In genomic region chr9:35904966-35905781, GRCh38 we compare ENCODE assay signal across 12 cellular contexts. TPM values are rescaled to one million over a fixed set of nuclear protein-coding genes. Genes with fewer than 3 reads are reported as not detected.
DNase-seq lines count a peak whose midpoint lies in the region; TF ChIP-seq lines count a peak whose summit lies in the region.
"Had no signal": no experiment of that assay in that cellular context is flagged by ENCODE, and none has a peak within 500 bp of the region (broad histone marks: within the 10 kb centered on the region; RNA-seq: fewer than 3 reads in every experiment).

No MANE protein-coding gene starts in this region.

- H3K4me3 ChIP-seq in coronary artery (peak overlapping the region; percentile 73), muscle layer of duodenum (ENCODE audit: low read depth in 1 of 2, low read length in 2 of 2) (peak overlapping the region in 1 of 2 donors; percentile 20), urinary bladder (ENCODE audit: low read depth, low read length) (no peak overlapping the region)
- H3K4me3 ChIP-seq: SK-N-MC had no signal

- 64% methylated on average over 10 of the region's 10 CpGs for WGBS in urinary bladder

- DNase-seq in activated CD4-positive, alpha-beta T cell treated with anti-CD3 and anti-CD28 coated beads, Interleukin-2, amount 10 ng/mL, durations not matched to agents 7 days and 5 days, result no peak
- DNase-seq in activated CD4-positive, alpha-beta T cell treated with anti-CD3 and anti-CD28 coated beads for 1 hour, result no peak
- DNase-seq in coronary artery (ENCODE audit: low spot score) (peak; percentile 75), NCI-H2107 (lab: John Stamatoyannopoulos, UW) (no peak), NCI-H2196 (lab: John Stamatoyannopoulos, UW; ENCODE audit: unreplicated experiment) (no peak), NCI-H187 (lab: John Stamatoyannopoulos, UW) (no peak)
- DNase-seq: activated effector memory CD4-positive, alpha-beta T cell treated with anti-CD3 and anti-CD28 coated beads, Interleukin-2, amount 50 U/mL, for 16 hours; MM.1S; stimulated activated CD4-positive, alpha-beta T cell treated with anti-CD3 and anti-CD28 coated beads, Interleukin-15, amount 100 ng/mL, for 24 hours had no signal

- H3K27ac ChIP-seq in coronary artery (peak overlapping the region; percentile 95 to 99), muscle layer of duodenum (ENCODE audit: low read length) (peak overlapping the region; percentile 60), urinary bladder (ENCODE audit: low read depth) (peak overlapping the region; percentile 85)
- H3K27ac ChIP-seq: SK-N-MC had no signal

- no peak overlapping the region for H3K4me3 Mint-ChIP-seq in activated CD4-positive, alpha-beta T cell treated with anti-CD3 and anti-CD28 coated beads, Interleukin-2, amount 10 ng/mL, durations not matched to agents 7 days and 5 days

- peaks cover 36% of the 10 kb centered on the region for H3K4me1 Mint-ChIP-seq in activated CD4-positive, alpha-beta T cell treated with anti-CD3 and anti-CD28 coated beads, Interleukin-2, amount 10 ng/mL, durations not matched to agents 7 days and 5 days

- H3K27me3 Mint-ChIP-seq in activated CD4-positive, alpha-beta T cell treated with anti-CD3 and anti-CD28 coated beads, Interleukin-2, amount 10 ng/mL, durations not matched to agents 7 days and 5 days, result peaks cover 6% of the 10 kb centered on the region

- peak overlapping the region; percentile 4 for H3K27ac Mint-ChIP-seq in activated CD4-positive, alpha-beta T cell treated with anti-CD3 and anti-CD28 coated beads, Interleukin-2, amount 10 ng/mL, durations not matched to agents 7 days and 5 days

- H3K9me3 Mint-ChIP-seq in activated CD4-positive, alpha-beta T cell treated with anti-CD3 and anti-CD28 coated beads, Interleukin-2, amount 10 ng/mL, durations not matched to agents 7 days and 5 days, result no peaks in the 10 kb centered on the region

- peaks cover 41 to 60% of the 10 kb centered on the region in 2 donors for H3K4me1 ChIP-seq in muscle layer of duodenum (ENCODE audit: control insufficient read depth in 1 of 2, insufficient read depth in 2 of 2, low read length in 2 of 2)
- peaks cover 3% of the 10 kb centered on the region for H3K4me1 ChIP-seq in urinary bladder (ENCODE audit: insufficient read depth)

- POLR2A ChIA-PET in activated CD4-positive, alpha-beta T cell treated with anti-CD3 and anti-CD28 coated beads, Interleukin-2, amount 10 ng/mL, durations not matched to agents 7 days and 5 days (lab: Charles Lee), result no interaction called here

- no peaks in the 10 kb centered on the region for H3K27me3 ChIP-seq in muscle layer of duodenum (ENCODE audit: low read depth, low read length)

- peaks cover 0 to 4% of the 10 kb centered on the region in 2 donors for H3K36me3 ChIP-seq in muscle layer of duodenum (ENCODE audit: control insufficient read depth in 1 of 2, insufficient read depth in 2 of 2, low read length in 2 of 2)
- no peaks in the 10 kb centered on the region for H3K36me3 ChIP-seq in urinary bladder (ENCODE audit: insufficient read depth)

- H3K36me3 Mint-ChIP-seq in activated CD4-positive, alpha-beta T cell treated with anti-CD3 and anti-CD28 coated beads, Interleukin-2, amount 10 ng/mL, durations not matched to agents 7 days and 5 days (ENCODE audit: low read depth), result no peaks in the 10 kb centered on the region

- no peak for TF ChIP-seq CTCF in coronary artery (IDR thresholded peaks at IDR 0.05)

- H3K9me3 ChIP-seq in muscle layer of duodenum (ENCODE audit: control insufficient read depth in 1 of 2, low read length in 2 of 2), result no peaks in the 10 kb centered on the region

- CTCF ChIA-PET in activated CD4-positive, alpha-beta T cell treated with anti-CD3 and anti-CD28 coated beads, Interleukin-2, amount 10 ng/mL, durations not matched to agents 7 days and 5 days (lab: Charles Lee), result interaction anchor here (0.6 to 1.5 kb wide), 4 partner anchors 50 to 644 kb away, joined by 3 to 4 read pairs (median 4); no protein-coding TSS in a partner anchor

RNA-seq across cellular contexts. Expression of gene HRCT1, which starts 0.8 kb away (rescaled TPM):
- total RNA-seq in activated CD4-positive, alpha-beta T cell treated with anti-CD3 and anti-CD28 coated beads, Interleukin-2, amount 10 ng/mL, durations not matched to agents 7 days and 5 days, result not detected
- 0.42 TPM for total RNA-seq in urinary bladder
- polyA plus RNA-seq in urinary bladder, result 15.8 TPM

RNA-seq across cellular contexts. Expression of gene SPAAR, which starts 4.1 kb away (rescaled TPM):
- total RNA-seq in activated CD4-positive, alpha-beta T cell treated with anti-CD3 and anti-CD28 coated beads, Interleukin-2, amount 10 ng/mL, durations not matched to agents 7 days and 5 days, result not detected
- not detected for total RNA-seq in urinary bladder
- polyA plus RNA-seq in urinary bladder, result 1.4 TPM

RNA-seq across cellular contexts. Expression of gene OR13J1, which starts 35.0 kb away (rescaled TPM):
- not detected for total RNA-seq in activated CD4-positive, alpha-beta T cell treated with anti-CD3 and anti-CD28 coated beads, Interleukin-2, amount 10 ng/mL, durations not matched to agents 7 days and 5 days
- total RNA-seq in urinary bladder, result not detected
- not detected for polyA plus RNA-seq in urinary bladder

RNA-seq across cellular contexts. Expression of gene OR2S2, which starts 52.8 kb away (rescaled TPM):
- total RNA-seq in activated CD4-positive, alpha-beta T cell treated with anti-CD3 and anti-CD28 coated beads, Interleukin-2, amount 10 ng/mL, durations not matched to agents 7 days and 5 days, result not detected
- total RNA-seq in urinary bladder, result not detected
- not detected for polyA plus RNA-seq in urinary bladder
